In the genomic region with DNA sequence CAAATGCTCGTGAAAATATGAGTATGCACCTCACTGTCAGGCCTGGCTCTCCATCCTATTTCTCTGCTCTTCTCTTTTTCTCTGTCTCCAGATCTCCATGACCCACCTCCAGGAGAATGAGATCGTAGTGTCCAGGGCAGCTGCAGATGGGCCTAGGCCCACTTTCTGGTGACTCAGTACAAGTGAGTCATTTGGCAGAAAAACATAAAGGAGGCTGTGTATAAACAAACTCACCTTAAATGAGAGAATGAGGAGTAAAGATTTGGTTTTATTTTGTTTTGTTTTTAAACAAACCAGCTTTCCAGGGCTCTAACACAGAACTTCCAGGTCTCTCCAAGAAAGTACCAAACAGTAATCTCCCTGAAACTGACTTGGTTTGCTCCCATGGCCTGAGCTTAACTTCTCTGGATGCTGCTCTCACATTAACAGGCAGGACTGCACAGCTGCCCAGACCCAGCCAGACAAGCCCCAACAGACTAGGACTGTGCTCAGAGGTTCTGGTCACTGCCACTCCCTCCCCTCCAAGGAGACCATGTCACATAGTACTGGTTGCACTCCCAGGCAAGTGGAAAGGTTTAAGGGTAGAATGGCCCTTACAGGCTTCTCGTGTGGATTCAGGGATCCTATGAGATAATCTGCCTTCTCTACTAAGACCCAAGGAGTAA, we compare ENCODE assay signal across 8 cellular contexts. TPM values are rescaled to one million over a fixed set of nuclear protein-coding genes. Genes with fewer than 3 reads are reported as not detected.
DNase-seq lines count a peak whose midpoint lies in the region; ATAC-seq and TF ChIP-seq lines count a peak whose summit lies in the region.

No MANE protein-coding gene starts in this region.

- H3K4me1 ChIP-seq in heart right ventricle (peaks cover 15 to 76% (median 63%) of the 10 kb centered on the region in 9 donors), vagina (peaks cover 44% of the 10 kb centered on the region)

- ATAC-seq in heart right ventricle (no peak), Right ventricle myocardium inferior (no peak), HG03378 (IDR thresholded peaks at IDR 0.05; ENCODE audit: unreplicated experiment) (no peak)

- no peak for TF ChIP-seq CTCF in heart right ventricle (IDR thresholded peaks at IDR 0.05)
- no peak for TF ChIP-seq CTCF in vagina (IDR thresholded peaks at IDR 0.05)

- TF ChIP-seq POLR2A in vagina (IDR thresholded peaks at IDR 0.05): no peak

- intact Hi-C loops in heart right ventricle (cut with DNase I): loop anchor here in 7 of 10 donors (2.0 to 10.0 kb wide), 4 partner anchors 63 to 297 kb away; no protein-coding TSS in a partner anchor
- intact Hi-C loops in Right ventricle myocardium inferior (cut with DNase I): loop anchor here (2.0 kb wide), 1 partner anchor 55 kb away; no protein-coding TSS in a partner anchor
- intact Hi-C loops in vagina (cut with DNase I): no loop called here

- H3K9me3 ChIP-seq in heart right ventricle (no peaks in the 10 kb centered on the region), vagina (no peaks in the 10 kb centered on the region)

- H3K27me3 ChIP-seq in heart right ventricle: no peaks in the 10 kb centered on the region
- no peaks in the 10 kb centered on the region for H3K27me3 ChIP-seq in vagina

- DNase-seq in heart right ventricle: no peak
- DNase-seq in Right ventricle myocardium inferior (ENCODE audit: missing footprints): no peak
- peak; percentile 24 for DNase-seq in amniotic stem cell (lab: John Stamatoyannopoulos, UW)
- peak; percentile 47 for DNase-seq in kidney glomerular epithelial cell (lab: John Stamatoyannopoulos, UW)
- no peak for DNase-seq in vagina (ENCODE audit: extremely low spot score in 2 of 2)
- no peak for DNase-seq in T-helper 2 cell
- no peak for DNase-seq in CD1c-positive myeloid dendritic cell (ENCODE audit: extremely low spot score)

- peak overlapping the region in 9 of 10 donors; percentile 87 to 99 (median 96) for H3K27ac ChIP-seq in heart right ventricle
- H3K27ac ChIP-seq in vagina: peak overlapping the region; percentile 95

- H3K36me3 ChIP-seq in heart right ventricle (peaks cover 0 to 6% (median 0%) of the 10 kb centered on the region in 9 donors), vagina (no peaks in the 10 kb centered on the region)

- WGBS in heart right ventricle, 2 donors: 78% methylated on average over 3 of the region's 3 CpGs

- H3K4me3 ChIP-seq in heart right ventricle (no peak overlapping the region), vagina (no peak overlapping the region)

RNA-seq across cellular contexts. Expression of gene HEG1, which starts 1.5 kb away (rescaled TPM):
- total RNA-seq in heart right ventricle (100 to 1,000 TPM in 7 of 10 donors, 10 to 100 TPM in 3; 79.0 to 186 (median 143) TPM), Right ventricle myocardium inferior (95.0 TPM), vagina (47.1 TPM)
- 10 to 100 TPM; 12.2 to 25.4 TPM for polyA plus RNA-seq in heart right ventricle

Comparison
In these comparisons a context has a peak if more than half of its experiments do, and no peak if none do; other contexts are left out.
1. DNase-seq: peak in amniotic stem cell (single experiment) and kidney glomerular epithelial cell (single experiment); none in heart right ventricle (0 of 2), Right ventricle myocardium inferior (single experiment), vagina (0 of 2), T-helper 2 cell (0 of 5) and CD1c-positive myeloid dendritic cell (single experiment).